In genomic region chr18:23596183-23596582, GRCh38 we compare ENCODE assay signal across 1 cellular context.
TF ChIP-seq lines count a peak whose summit lies in the region.

No MANE protein-coding gene starts in this region.

TF ChIP-seq in K562, 482 proteins besides CTCF, POLR2A, EP300 and RAD21 (continued from another document):
- peak in 1 of 2 experiments; percentile 26 for TF ChIP-seq E2F6 (IDR thresholded peaks at IDR 0.05; ENCODE audit: borderline replicate concordance in 1 of 2, extremely low read depth in 1 of 2, insufficient read depth in 1 of 2, insufficient read length in 1 of 2, low read depth in 1 of 2, low read length in 1 of 2, poor library complexity in 1 of 2, severe bottlenecking in 1 of 2)
- TF ChIP-seq GTF2E2 (tag; IDR thresholded peaks at IDR 0.05): no peak
- TF ChIP-seq, protein P1, sequence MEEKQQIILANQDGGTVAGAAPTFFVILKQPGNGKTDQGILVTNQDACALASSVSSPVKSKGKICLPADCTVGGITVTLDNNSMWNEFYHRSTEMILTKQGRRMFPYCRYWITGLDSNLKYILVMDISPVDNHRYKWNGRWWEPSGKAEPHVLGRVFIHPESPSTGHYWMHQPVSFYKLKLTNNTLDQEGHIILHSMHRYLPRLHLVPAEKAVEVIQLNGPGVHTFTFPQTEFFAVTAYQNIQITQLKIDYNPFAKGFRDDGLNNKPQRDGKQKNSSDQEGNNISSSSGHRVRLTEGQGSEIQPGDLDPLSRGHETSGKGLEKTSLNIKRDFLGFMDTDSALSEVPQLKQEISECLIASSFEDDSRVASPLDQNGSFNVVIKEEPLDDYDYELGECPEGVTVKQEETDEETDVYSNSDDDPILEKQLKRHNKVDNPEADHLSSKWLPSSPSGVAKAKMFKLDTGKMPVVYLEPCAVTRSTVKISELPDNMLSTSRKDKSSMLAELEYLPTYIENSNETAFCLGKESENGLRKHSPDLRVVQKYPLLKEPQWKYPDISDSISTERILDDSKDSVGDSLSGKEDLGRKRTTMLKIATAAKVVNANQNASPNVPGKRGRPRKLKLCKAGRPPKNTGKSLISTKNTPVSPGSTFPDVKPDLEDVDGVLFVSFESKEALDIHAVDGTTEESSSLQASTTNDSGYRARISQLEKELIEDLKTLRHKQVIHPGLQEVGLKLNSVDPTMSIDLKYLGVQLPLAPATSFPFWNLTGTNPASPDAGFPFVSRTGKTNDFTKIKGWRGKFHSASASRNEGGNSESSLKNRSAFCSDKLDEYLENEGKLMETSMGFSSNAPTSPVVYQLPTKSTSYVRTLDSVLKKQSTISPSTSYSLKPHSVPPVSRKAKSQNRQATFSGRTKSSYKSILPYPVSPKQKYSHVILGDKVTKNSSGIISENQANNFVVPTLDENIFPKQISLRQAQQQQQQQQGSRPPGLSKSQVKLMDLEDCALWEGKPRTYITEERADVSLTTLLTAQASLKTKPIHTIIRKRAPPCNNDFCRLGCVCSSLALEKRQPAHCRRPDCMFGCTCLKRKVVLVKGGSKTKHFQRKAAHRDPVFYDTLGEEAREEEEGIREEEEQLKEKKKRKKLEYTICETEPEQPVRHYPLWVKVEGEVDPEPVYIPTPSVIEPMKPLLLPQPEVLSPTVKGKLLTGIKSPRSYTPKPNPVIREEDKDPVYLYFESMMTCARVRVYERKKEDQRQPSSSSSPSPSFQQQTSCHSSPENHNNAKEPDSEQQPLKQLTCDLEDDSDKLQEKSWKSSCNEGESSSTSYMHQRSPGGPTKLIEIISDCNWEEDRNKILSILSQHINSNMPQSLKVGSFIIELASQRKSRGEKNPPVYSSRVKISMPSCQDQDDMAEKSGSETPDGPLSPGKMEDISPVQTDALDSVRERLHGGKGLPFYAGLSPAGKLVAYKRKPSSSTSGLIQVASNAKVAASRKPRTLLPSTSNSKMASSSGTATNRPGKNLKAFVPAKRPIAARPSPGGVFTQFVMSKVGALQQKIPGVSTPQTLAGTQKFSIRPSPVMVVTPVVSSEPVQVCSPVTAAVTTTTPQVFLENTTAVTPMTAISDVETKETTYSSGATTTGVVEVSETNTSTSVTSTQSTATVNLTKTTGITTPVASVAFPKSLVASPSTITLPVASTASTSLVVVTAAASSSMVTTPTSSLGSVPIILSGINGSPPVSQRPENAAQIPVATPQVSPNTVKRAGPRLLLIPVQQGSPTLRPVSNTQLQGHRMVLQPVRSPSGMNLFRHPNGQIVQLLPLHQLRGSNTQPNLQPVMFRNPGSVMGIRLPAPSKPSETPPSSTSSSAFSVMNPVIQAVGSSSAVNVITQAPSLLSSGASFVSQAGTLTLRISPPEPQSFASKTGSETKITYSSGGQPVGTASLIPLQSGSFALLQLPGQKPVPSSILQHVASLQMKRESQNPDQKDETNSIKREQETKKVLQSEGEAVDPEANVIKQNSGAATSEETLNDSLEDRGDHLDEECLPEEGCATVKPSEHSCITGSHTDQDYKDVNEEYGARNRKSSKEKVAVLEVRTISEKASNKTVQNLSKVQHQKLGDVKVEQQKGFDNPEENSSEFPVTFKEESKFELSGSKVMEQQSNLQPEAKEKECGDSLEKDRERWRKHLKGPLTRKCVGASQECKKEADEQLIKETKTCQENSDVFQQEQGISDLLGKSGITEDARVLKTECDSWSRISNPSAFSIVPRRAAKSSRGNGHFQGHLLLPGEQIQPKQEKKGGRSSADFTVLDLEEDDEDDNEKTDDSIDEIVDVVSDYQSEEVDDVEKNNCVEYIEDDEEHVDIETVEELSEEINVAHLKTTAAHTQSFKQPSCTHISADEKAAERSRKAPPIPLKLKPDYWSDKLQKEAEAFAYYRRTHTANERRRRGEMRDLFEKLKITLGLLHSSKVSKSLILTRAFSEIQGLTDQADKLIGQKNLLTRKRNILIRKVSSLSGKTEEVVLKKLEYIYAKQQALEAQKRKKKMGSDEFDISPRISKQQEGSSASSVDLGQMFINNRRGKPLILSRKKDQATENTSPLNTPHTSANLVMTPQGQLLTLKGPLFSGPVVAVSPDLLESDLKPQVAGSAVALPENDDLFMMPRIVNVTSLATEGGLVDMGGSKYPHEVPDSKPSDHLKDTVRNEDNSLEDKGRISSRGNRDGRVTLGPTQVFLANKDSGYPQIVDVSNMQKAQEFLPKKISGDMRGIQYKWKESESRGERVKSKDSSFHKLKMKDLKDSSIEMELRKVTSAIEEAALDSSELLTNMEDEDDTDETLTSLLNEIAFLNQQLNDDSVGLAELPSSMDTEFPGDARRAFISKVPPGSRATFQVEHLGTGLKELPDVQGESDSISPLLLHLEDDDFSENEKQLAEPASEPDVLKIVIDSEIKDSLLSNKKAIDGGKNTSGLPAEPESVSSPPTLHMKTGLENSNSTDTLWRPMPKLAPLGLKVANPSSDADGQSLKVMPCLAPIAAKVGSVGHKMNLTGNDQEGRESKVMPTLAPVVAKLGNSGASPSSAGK (IDR thresholded peaks at IDR 0.05): 0 out of 2 replicates have a peak, but pooled peaks have one; percentile 18
- TF ChIP-seq FUS (optimal IDR thresholded peaks at IDR 0.05; ENCODE audit: low read depth, low read length): no peak
